8 cellular contexts compared by ENCODE assay signal in the genomic region with DNA sequence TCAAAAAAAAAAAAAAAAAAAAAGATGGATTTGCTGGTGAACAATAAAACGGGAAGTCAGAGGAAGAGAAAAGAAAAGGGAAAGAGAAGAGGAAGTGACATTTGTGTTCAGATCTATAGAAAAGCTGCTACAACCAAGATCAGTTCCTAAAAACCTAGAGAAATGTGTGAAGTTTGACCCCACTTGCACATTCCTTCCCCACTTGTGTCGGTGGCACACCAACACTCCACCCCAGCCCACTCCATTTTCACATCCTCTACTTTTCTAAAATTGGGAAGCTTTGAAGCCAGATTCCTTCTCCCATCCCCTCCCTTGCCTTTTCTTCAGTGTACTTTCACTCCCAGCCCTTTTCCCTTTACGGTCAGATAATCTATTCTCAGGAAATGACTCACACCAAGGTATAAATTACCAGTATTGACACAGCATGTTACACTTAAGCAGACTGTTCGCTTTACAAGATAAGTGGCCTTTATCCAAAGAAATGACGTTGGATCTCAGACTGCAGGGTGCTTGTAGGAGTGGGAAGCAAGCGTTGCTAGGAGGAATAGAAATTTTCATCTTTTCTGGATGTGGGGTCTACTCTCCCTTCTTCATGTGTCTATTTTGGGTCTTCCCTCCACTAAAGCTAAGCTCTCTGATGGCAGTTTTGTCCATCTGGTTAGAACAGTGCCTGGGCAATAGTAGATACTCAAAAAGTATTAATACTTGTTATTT.
A peak's percentile ranks its signal among the peaks of the same experiment; 100 is the strongest.
DNase-seq lines count a peak whose midpoint lies in the region; ATAC-seq, FAIRE-seq and TF ChIP-seq lines count a peak whose summit lies in the region.

No MANE protein-coding gene starts in this region.

- CTCF ChIA-PET in A549 (lab: Yijun Ruan, JAX): interaction anchor here (0.7 to 0.9 kb wide), 2 partner anchors 18 to 37 kb away, joined by 3 to 4 read pairs; no protein-coding TSS in a partner anchor
- CTCF ChIA-PET in activated CD8-positive, alpha-beta T cell treated with anti-CD3 and anti-CD28 coated beads, Interleukin-2, amount 10 ng/mL, durations not matched to agents 7 days and 5 days (lab: Charles Lee): no interaction called here

- H3K4me3 Mint-ChIP-seq in T-helper 2 cell treated with Interferon-gamma antibody and Interleukin-4, amounts not matched to agents 5 μg/mL and 100 μg/mL, for 36 hours: no peak overlapping the region
- H3K4me3 Mint-ChIP-seq in activated CD8-positive, alpha-beta T cell treated with anti-CD3 and anti-CD28 coated beads, Interleukin-2, amount 10 ng/mL, durations not matched to agents 7 days and 5 days: no peak overlapping the region

- H3K27me3 Mint-ChIP-seq in T-helper 2 cell treated with Interferon-gamma antibody and Interleukin-4, amounts not matched to agents 5 μg/mL and 100 μg/mL, for 36 hours (ENCODE audit: low read depth): no peaks in the 10 kb centered on the region
- H3K27me3 Mint-ChIP-seq in activated CD8-positive, alpha-beta T cell treated with anti-CD3 and anti-CD28 coated beads, Interleukin-2, amount 10 ng/mL, durations not matched to agents 7 days and 5 days (ENCODE audit: low read depth): no peaks in the 10 kb centered on the region

- DNase-seq in A549 (ENCODE audit: low read depth in 1 of 2, low spot score in 1 of 2): peak; percentile 72 to 94
- peak; percentile 23 to 75 for DNase-seq in SJCRH30
- DNase-seq in foreskin keratinocyte: peak; percentile 79 to 90
- DNase-seq in small intestine: peak; percentile 95
- DNase-seq in T-helper 2 cell treated with Interferon-gamma antibody and Interleukin-4, amounts not matched to agents 5 μg/mL and 100 μg/mL, for 36 hours (ENCODE audit: low spot score): no peak
- DNase-seq in activated CD8-positive, alpha-beta T cell treated with anti-CD3 and anti-CD28 coated beads, Interleukin-2, amount 10 ng/mL, durations not matched to agents 7 days and 5 days: no peak
- no peak for DNase-seq in HUDEP-2 (lab: John Stamatoyannopoulos, UW; ENCODE audit: unreplicated experiment in 76 of 76)

- POLR2A ChIA-PET in A549 (lab: Yijun Ruan, JAX): no interaction called here
- POLR2A ChIA-PET in activated CD8-positive, alpha-beta T cell treated with anti-CD3 and anti-CD28 coated beads, Interleukin-2, amount 10 ng/mL, durations not matched to agents 7 days and 5 days (lab: Charles Lee): no interaction called here

- TF ChIP-seq RAD21 in A549 (conservative IDR thresholded peaks at IDR 0.05 in 1 of 2, IDR thresholded peaks at IDR 0.05 in 1 of 2) (peak; percentile 40; a peak in 4 of 5 replicates), Ishikawa (IDR thresholded peaks at IDR 0.05; ENCODE audit: low read depth) (peak; percentile 16; the same call in 1 of the 2 replicates)

- H3K36me3 ChIP-seq in SJCRH30: no peaks in the 10 kb centered on the region
- no peaks in the 10 kb centered on the region for H3K36me3 ChIP-seq in small intestine (ENCODE audit: control insufficient read depth in 2 of 2, insufficient read depth in 2 of 2, low read length in 2 of 2)

- H3K27me3 ChIP-seq in SJCRH30 (no peaks in the 10 kb centered on the region), foreskin keratinocyte (no peaks in the 10 kb centered on the region), small intestine (ENCODE audit: control insufficient read depth in 2 of 2, insufficient read depth in 2 of 2, low read length in 2 of 2) (no peaks in the 10 kb centered on the region)

- ATAC-seq in A549: peak; percentile 74 to 87
- ATAC-seq in foreskin keratinocyte: peak; percentile 84
- ATAC-seq in activated CD8-positive, alpha-beta T cell treated with anti-CD3 and anti-CD28 coated beads, Interleukin-2, amount 10 ng/mL, durations not matched to agents 7 days and 5 days: no peak

- peak; percentile 77 to 78; a peak in 3 of 5 replicates for TF ChIP-seq EP300 in A549 (IDR thresholded peaks at IDR 0.05)
- TF ChIP-seq EP300 in Ishikawa (IDR thresholded peaks at IDR 0.05; ENCODE audit: borderline replicate concordance): peak; percentile 92

- peak overlapping the region; percentile 84 for H3K4me2 ChIP-seq in A549

- TF ChIP-seq CTCF in A549 (IDR thresholded peaks at IDR 0.05) (no peak), foreskin keratinocyte (conservative IDR thresholded peaks at IDR 0.05) (no peak)

- WGBS in A549 (ENCODE audit: missing lambda C conversion rate): 3% methylated on average over 6 of the region's 6 CpGs
- 5 to 24% (median 17%) methylated on average over 6 of the region's 6 CpGs for WGBS in small intestine, 3 donors

- no peaks in the 10 kb centered on the region for H3K36me3 Mint-ChIP-seq in T-helper 2 cell treated with Interferon-gamma antibody and Interleukin-4, amounts not matched to agents 5 μg/mL and 100 μg/mL, for 36 hours (ENCODE audit: low read depth)
- no peaks in the 10 kb centered on the region for H3K36me3 Mint-ChIP-seq in activated CD8-positive, alpha-beta T cell treated with anti-CD3 and anti-CD28 coated beads, Interleukin-2, amount 10 ng/mL, durations not matched to agents 7 days and 5 days (ENCODE audit: low read depth)

- H3K9me3 Mint-ChIP-seq in T-helper 2 cell treated with Interferon-gamma antibody and Interleukin-4, amounts not matched to agents 5 μg/mL and 100 μg/mL, for 36 hours: no peaks in the 10 kb centered on the region
- no peaks in the 10 kb centered on the region for H3K9me3 Mint-ChIP-seq in activated CD8-positive, alpha-beta T cell treated with anti-CD3 and anti-CD28 coated beads, Interleukin-2, amount 10 ng/mL, durations not matched to agents 7 days and 5 days (ENCODE audit: insufficient read depth)

- H3K4me3 ChIP-seq in A549 (no peak overlapping the region), SJCRH30 (no peak overlapping the region), small intestine (ENCODE audit: low read depth in 1 of 2, low read length in 2 of 2) (no peak overlapping the region)

- no peak for TF ChIP-seq POLR2A in A549 (IDR thresholded peaks at IDR 0.05; ENCODE audit: low read length)

- H3K4me1 ChIP-seq in A549 (peaks cover 36% of the 10 kb centered on the region), SJCRH30 (peaks cover 31% of the 10 kb centered on the region), foreskin keratinocyte (peaks cover 23% of the 10 kb centered on the region), small intestine (ENCODE audit: control insufficient read depth in 2 of 2, insufficient read depth in 1 of 2, low read depth in 1 of 2, low read length in 1 of 2) (no peaks in the 10 kb centered on the region)

- FAIRE-seq in A549 (lab: Jason Lieb, UNC): peak; percentile 51
- FAIRE-seq in small intestine (lab: Jason Lieb, UNC): no peak

- H3K4me1 Mint-ChIP-seq in T-helper 2 cell treated with Interferon-gamma antibody and Interleukin-4, amounts not matched to agents 5 μg/mL and 100 μg/mL, for 36 hours (ENCODE audit: low read depth): peaks cover 4% of the 10 kb centered on the region
- H3K4me1 Mint-ChIP-seq in activated CD8-positive, alpha-beta T cell treated with anti-CD3 and anti-CD28 coated beads, Interleukin-2, amount 10 ng/mL, durations not matched to agents 7 days and 5 days (ENCODE audit: low read depth): peaks cover 4% of the 10 kb centered on the region

- H3K27ac Mint-ChIP-seq in T-helper 2 cell treated with Interferon-gamma antibody and Interleukin-4, amounts not matched to agents 5 μg/mL and 100 μg/mL, for 36 hours: no peak overlapping the region
- H3K27ac Mint-ChIP-seq in activated CD8-positive, alpha-beta T cell treated with anti-CD3 and anti-CD28 coated beads, Interleukin-2, amount 10 ng/mL, durations not matched to agents 7 days and 5 days: no peak overlapping the region

- H3K9me3 ChIP-seq in A549: no peaks in the 10 kb centered on the region
- H3K9me3 ChIP-seq in SJCRH30 (replicated peaks): no peaks in the 10 kb centered on the region
- H3K9me3 ChIP-seq in small intestine (ENCODE audit: control insufficient read depth, low read depth): no peaks in the 10 kb centered on the region

- H3K27ac ChIP-seq in A549: peak overlapping the region; percentile 79 to 82
- H3K27ac ChIP-seq in SJCRH30: peak overlapping the region; percentile 84
- peak overlapping the region; percentile 79 for H3K27ac ChIP-seq in foreskin keratinocyte
- H3K27ac ChIP-seq in small intestine (ENCODE audit: low read depth in 1 of 2, low read length in 1 of 2): peak overlapping the region; percentile 67 to 80

TF ChIP-seq in A549, 52 proteins besides CTCF, POLR2A, EP300 and RAD21 (continues in another document):
- TF ChIP-seq RFX5 (IDR thresholded peaks at IDR 0.05) (no peak), HMGXB4 (CRISPR knock-in tag; IDR thresholded peaks at IDR 0.05; ENCODE audit: borderline replicate concordance) (no peak)

TF ChIP-seq in Ishikawa, 13 proteins besides CTCF, POLR2A, EP300 and RAD21 (continues in another document):
- TF ChIP-seq TCF12 (IDR thresholded peaks at IDR 0.05; ENCODE audit: low read depth) (peak; percentile 84), FOXM1 (IDR thresholded peaks at IDR 0.05; ENCODE audit: borderline replicate concordance, low read depth) (peak; percentile 83; the same call in 1 of the 2 replicates), TEAD4 (IDR thresholded peaks at IDR 0.05) (peak; percentile 71), YY1 (IDR thresholded peaks at IDR 0.05; ENCODE audit: low read depth) (no peak), ZBTB7A (IDR thresholded peaks at IDR 0.05; ENCODE audit: low read depth) (no peak), CEBPB (IDR thresholded peaks at IDR 0.05) (0 out of 2 replicates have a peak, but pooled peaks have one; percentile 11), NFIC (IDR thresholded peaks at IDR 0.05) (peak; percentile 90), EGR1 (IDR thresholded peaks at IDR 0.05) (no peak)
- TF ChIP-seq, protein P1, sequence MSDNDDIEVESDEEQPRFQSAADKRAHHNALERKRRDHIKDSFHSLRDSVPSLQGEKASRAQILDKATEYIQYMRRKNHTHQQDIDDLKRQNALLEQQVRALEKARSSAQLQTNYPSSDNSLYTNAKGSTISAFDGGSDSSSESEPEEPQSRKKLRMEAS (IDR thresholded peaks at IDR 0.05): 0 out of 2 replicates have a peak, but pooled peaks have one; percentile 41

Comparison
In these comparisons a context has a peak if more than half of its experiments do, and no peak if none do; other contexts are left out.
1. DNase-seq: peak in A549 (2 of 2), SJCRH30 (2 of 2), foreskin keratinocyte (2 of 2) and small intestine (single experiment); none in T-helper 2 cell treated with Interferon-gamma antibody and Interleukin-4, amounts not matched to agents 5 μg/mL and 100 μg/mL, for 36 hours (single experiment), activated CD8-positive, alpha-beta T cell treated with anti-CD3 and anti-CD28 coated beads, Interleukin-2, amount 10 ng/mL, durations not matched to agents 7 days and 5 days (single experiment) and HUDEP-2 (0 of 76).
2. Peak in every context shown above with its lines, with median percentiles within 50 percentile points of each other: H3K27ac ChIP-seq.